ENCODE assay signal across 15 cellular contexts in the genomic region with DNA sequence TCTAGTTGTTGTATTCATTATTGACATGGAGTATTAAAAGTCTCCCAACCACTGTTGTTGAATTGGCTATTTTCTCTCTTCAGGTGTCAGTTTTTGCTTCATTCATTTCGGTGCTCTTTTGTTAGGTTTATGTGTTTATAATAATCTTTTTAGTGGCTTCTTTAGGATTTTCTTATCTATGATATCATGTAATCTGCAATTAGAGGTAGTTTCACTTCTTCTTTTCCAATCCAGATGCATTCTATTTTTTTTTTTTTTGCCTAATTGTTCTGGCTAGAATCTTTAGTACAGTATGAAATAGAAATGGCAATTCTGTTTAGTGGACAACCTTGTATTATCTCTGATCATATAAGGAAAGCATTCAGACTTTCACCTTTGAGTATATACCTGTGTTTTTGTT. TPM values are rescaled to one million over a fixed set of nuclear protein-coding genes. Genes with fewer than 3 reads are reported as not detected.
DNase-seq lines count a peak whose midpoint lies in the region; ATAC-seq, FAIRE-seq and TF ChIP-seq lines count a peak whose summit lies in the region.
"Had no signal": no experiment of that assay in that cellular context is flagged by ENCODE, and none has a peak within 500 bp of the region (broad histone marks: within the 10 kb centered on the region; RNA-seq: fewer than 3 reads in every experiment).

No MANE protein-coding gene starts in this region.

- no peak overlapping the region for H3K27ac ChIP-seq in CD8-positive, alpha-beta T cell (ENCODE audit: low read depth, low read length)
- H3K27ac ChIP-seq in KMS-11 (no peak overlapping the region), GM12878 (ENCODE audit: control insufficient read depth, insufficient read depth) (no peak overlapping the region), mesenchymal stem cell (ENCODE audit: low read length, poor library complexity, severe bottlenecking) (no peak overlapping the region)
- H3K27ac ChIP-seq: colonic mucosa had no signal

- H3K4me1 ChIP-seq in CD8-positive, alpha-beta T cell (ENCODE audit: insufficient read depth, low read length) = peaks cover 38% of the 10 kb centered on the region
- H3K4me1 ChIP-seq in KMS-11 (ENCODE audit: low read depth, poor library complexity, severe bottlenecking) (peaks cover 39% of the 10 kb centered on the region), GM12878 (ENCODE audit: control insufficient read depth, insufficient read depth, low read length) (no peaks in the 10 kb centered on the region), mesenchymal stem cell (ENCODE audit: control insufficient read depth, insufficient read depth, low read depth, low read length) (peaks cover 2% of the 10 kb centered on the region)

- no peak overlapping the region for H3K18ac ChIP-seq in mesenchymal stem cell (ENCODE audit: low read depth in 1 of 2, low read length in 2 of 2)

- H3K36me3 ChIP-seq in CD8-positive, alpha-beta T cell (ENCODE audit: insufficient read depth, low read length) = no peaks in the 10 kb centered on the region
- H3K36me3 ChIP-seq in KMS-11 (ENCODE audit: insufficient read depth) = no peaks in the 10 kb centered on the region
- no peaks in the 10 kb centered on the region; a peak in 1 of 4 replicates for H3K36me3 ChIP-seq in GM12878 (ENCODE audit: control insufficient read depth in 2 of 2, insufficient read depth in 2 of 2, low read length in 1 of 2)
- H3K36me3 ChIP-seq in mesenchymal stem cell (ENCODE audit: control insufficient read depth in 1 of 2, insufficient read depth in 2 of 2, low read depth in 1 of 2, low read length in 2 of 2) = no peaks in the 10 kb centered on the region
- H3K36me3 ChIP-seq: colonic mucosa, tibial artery had no signal

- SMC1A ChIA-PET in GM12878 (lab: Charles Lee; ENCODE audit: uncharacterized antibody, unreplicated experiment) = no interaction called here

- no peak for TF ChIP-seq POLR2A in GM12878 (IDR thresholded peaks at IDR 0.05; ENCODE audit: low read depth, low read length)

- no peak overlapping the region for H4K91ac ChIP-seq in mesenchymal stem cell (ENCODE audit: low read length)

- WGBS in GM12878 (ENCODE audit: insufficient coverage, insufficient replicate concordance, low lambda C conversion rate, missing lambda C conversion rate) = 0% methylated on average over 1 of the region's 1 CpG
- no CpG with 5 or more reads among the region's 1 CpG for WGBS in mesenchymal stem cell

- no peak overlapping the region for H2BK12ac ChIP-seq in mesenchymal stem cell (ENCODE audit: low read length in 2 of 2)

- 0 out of 4 replicates have a peak, but pooled peaks of 1 of the 2 experiments have one; percentile 32 for TF ChIP-seq EP300 in GM12878 (IDR thresholded peaks at IDR 0.05; ENCODE audit: borderline replicate concordance in 1 of 2, control insufficient read depth in 1 of 2, low read depth in 2 of 2, low read length in 2 of 2)

- POLR2A ChIA-PET in CD8-positive, alpha-beta T cell (lab: Charles Lee) = no interaction called here
- POLR2A ChIA-PET in GM12878 (lab: Charles Lee) = no interaction called here

- no peaks in the 10 kb centered on the region for H3K9me3 ChIP-seq in CD8-positive, alpha-beta T cell (ENCODE audit: low read length)
- no peaks in the 10 kb centered on the region; the same call in 1 of the 3 replicates for H3K9me3 ChIP-seq in GM12878 (replicated peaks; ENCODE audit: control insufficient read depth, insufficient read depth, low read length)
- H3K9me3 ChIP-seq in mesenchymal stem cell (ENCODE audit: control insufficient read depth, low read length) = no peaks in the 10 kb centered on the region
- H3K9me3 ChIP-seq: colonic mucosa, tibial artery had no signal

- no peak overlapping the region for H2BK120ac ChIP-seq in mesenchymal stem cell (ENCODE audit: low read depth, low read length)

- no peak overlapping the region for H3K9ac ChIP-seq in KMS-11
- H3K9ac ChIP-seq in GM12878 (ENCODE audit: control insufficient read depth, insufficient read depth, low read length) = no peak overlapping the region
- H3K9ac ChIP-seq in mesenchymal stem cell (ENCODE audit: low read length) = no peak overlapping the region

- H3K79me2 ChIP-seq in KMS-11 (ENCODE audit: insufficient read depth, low read depth) = peaks cover 100% of the 10 kb centered on the region
- H3K79me2 ChIP-seq in GM12878 (ENCODE audit: control insufficient read depth, insufficient read depth, low read length) = peaks cover 81% of the 10 kb centered on the region

- no TSS peak for BruUV-seq in GM12878 (replicated peaks; lab: Mats Ljungman, UMichigan)

- ATAC-seq in CD8-positive, alpha-beta T cell = no peak
- ATAC-seq in GM18868 (IDR thresholded peaks at IDR 0.05; ENCODE audit: unreplicated experiment) (peak; percentile 64), GM12878 (peak; percentile 76), GM18502 (IDR thresholded peaks at IDR 0.05; ENCODE audit: poor library complexity, unreplicated experiment) (no peak)

- H3K27me3 ChIP-seq in CD8-positive, alpha-beta T cell (ENCODE audit: insufficient read depth, low read length) = no peaks in the 10 kb centered on the region
- H3K27me3 ChIP-seq in KMS-11 (ENCODE audit: insufficient read depth, low read depth) (no peaks in the 10 kb centered on the region), GM12878 (replicated peaks in 1 of 2; ENCODE audit: control insufficient read depth in 2 of 2, insufficient read depth in 2 of 2, low read length in 1 of 2) (no peaks in the 10 kb centered on the region), mesenchymal stem cell (ENCODE audit: control insufficient read depth in 1 of 2, insufficient read depth in 1 of 2, low read length in 2 of 2) (no peaks in the 10 kb centered on the region)
- H3K27me3 ChIP-seq: colonic mucosa, tibial artery had no signal

- no peak overlapping the region for H2AFZ ChIP-seq in KMS-11 (ENCODE audit: low read depth)
- no peak overlapping the region for H2AFZ ChIP-seq in GM12878 (ENCODE audit: control insufficient read depth, low read depth, low read length)
- no peak overlapping the region for H2AFZ ChIP-seq in mesenchymal stem cell (ENCODE audit: low read depth, low read length)

- H3K36me3 Mint-ChIP-seq in CD8-positive, alpha-beta T cell = peaks cover 26% of the 10 kb centered on the region

- TF ChIP-seq RAD21 in GM12878 (IDR thresholded peaks at IDR 0.05; ENCODE audit: insufficient read depth, low read depth, low read length) = no peak

- no peak overlapping the region for H3K4ac ChIP-seq in mesenchymal stem cell (ENCODE audit: low read depth in 1 of 2, low read length in 2 of 2)

- H4K20me1 ChIP-seq in KMS-11 (ENCODE audit: insufficient read depth) (peaks cover 8% of the 10 kb centered on the region; the same call in 1 of the 2 replicates), GM12878 (ENCODE audit: control insufficient read depth, insufficient read depth) (no peaks in the 10 kb centered on the region)

- no peaks in the 10 kb centered on the region for H3K79me1 ChIP-seq in mesenchymal stem cell (replicated peaks; ENCODE audit: low read length, poor library complexity, severe bottlenecking)

- CTCF ChIA-PET in CD8-positive, alpha-beta T cell (lab: Charles Lee) = no interaction called here
- CTCF ChIA-PET in GM12878 (lab: Yijun Ruan, JAX) = no interaction called here

- in situ Hi-C loops in GM12878 (cut with MboI) = no loop called here

- no peak for FAIRE-seq in GM12878 (lab: Jason Lieb, UNC)

- H3K14ac ChIP-seq in mesenchymal stem cell (ENCODE audit: low read length in 2 of 2) = no peak overlapping the region

- intact Hi-C loops in CD8-positive, alpha-beta T cell (cut with DNase I, micrococcal nuclease) = no loop called here
- intact Hi-C loops in GM12878 (cut with micrococcal nuclease; ENCODE audit: unreplicated experiment) = no loop called here

- H3K4me2 ChIP-seq in KMS-11 (peak overlapping the region; percentile 1; the same call in 1 of the 2 replicates), GM12878 (ENCODE audit: control insufficient read depth, insufficient read depth) (peak overlapping the region; percentile 50), mesenchymal stem cell (ENCODE audit: low read length, poor library complexity, severe bottlenecking) (no peak overlapping the region)

- peaks cover 82% of the 10 kb centered on the region for H3K4me1 Mint-ChIP-seq in CD8-positive, alpha-beta T cell (ENCODE audit: low read depth)

- no peaks in the 10 kb centered on the region for H3K27me3 Mint-ChIP-seq in CD8-positive, alpha-beta T cell (ENCODE audit: low read depth)

- peak overlapping the region; percentile 13 for H3K27ac Mint-ChIP-seq in CD8-positive, alpha-beta T cell

- RAD21 ChIA-PET in GM12878 (lab: Charles Lee; ENCODE audit: unreplicated experiment) = no interaction called here

- H3K9me3 Mint-ChIP-seq in CD8-positive, alpha-beta T cell = peaks cover 4% of the 10 kb centered on the region

- no peak overlapping the region for H4K8ac ChIP-seq in mesenchymal stem cell (ENCODE audit: low read length)

- no peak overlapping the region for H3K4me3 ChIP-seq in CD8-positive, alpha-beta T cell (ENCODE audit: low read depth, low read length)
- no peak overlapping the region for H3K4me3 ChIP-seq in KMS-11 (IDR thresholded peaks at IDR 0.05; ENCODE audit: insufficient read depth, low read depth, low read length)
- no peak overlapping the region for H3K4me3 ChIP-seq in GM12878
- H3K4me3 ChIP-seq in mesenchymal stem cell (ENCODE audit: insufficient read depth in 1 of 2, low read depth in 1 of 2, low read length in 2 of 2) = no peak overlapping the region
- H3K4me3 ChIP-seq: colonic mucosa, tibial artery had no signal

- DNase-seq in CD8-positive, alpha-beta T cell = no peak
- no peak for DNase-seq in GM12878 (ENCODE audit: low read depth, low spot score)
- no peak for DNase-seq in anterior cingulate cortex (lab: John Stamatoyannopoulos, UW)
- DNase-seq in mesenchymal stem cell = no peak
- DNase-seq in AG08396 (ENCODE audit: low spot score) = no peak
- DNase-seq: activated CD4-positive, CD25-positive, alpha-beta regulatory T cell; colonic mucosa; kidney; NCI-H2227 treated with DMSO at 0.1 percent for 48 hours; stimulated activated CD4-positive, alpha-beta T cell treated with anti-CD3 and anti-CD28 coated beads, Interleukin-1b, Interleukin-23, amount 100 ng/mL, for 48 hours; SW 1271; tibial artery had no signal

- H2AK5ac ChIP-seq in mesenchymal stem cell (ENCODE audit: low read length, severe bottlenecking) = no peak overlapping the region

- peak overlapping the region; percentile 12 for H3K4me3 Mint-ChIP-seq in CD8-positive, alpha-beta T cell

- no peak overlapping the region for H3K23ac ChIP-seq in mesenchymal stem cell (ENCODE audit: low read length in 2 of 2)

- H2BK15ac ChIP-seq in mesenchymal stem cell (ENCODE audit: low read depth, poor library complexity, severe bottlenecking) = no peak overlapping the region

- H2BK5ac ChIP-seq in mesenchymal stem cell (ENCODE audit: low read depth, low read length, poor library complexity, severe bottlenecking) = no peak overlapping the region

- no peak for TF ChIP-seq CTCF in CD8-positive, alpha-beta T cell (IDR thresholded peaks at IDR 0.05)
- no peak for TF ChIP-seq CTCF in KMS-11 (conservative IDR thresholded peaks at IDR 0.05; ENCODE audit: low read depth, low read length)
- no peak for TF ChIP-seq CTCF in GM12878 (IDR thresholded peaks at IDR 0.05 in 2 of 3, conservative IDR thresholded peaks at IDR 0.05 in 1 of 3; ENCODE audit: control insufficient read depth in 2 of 3, extremely low read depth in 1 of 3, insufficient read depth in 1 of 3, low read depth in 3 of 3, low read length in 3 of 3)

RNA-seq across cellular contexts. Expression of gene CNOT2, which starts 17.4 kb away (rescaled TPM):
- total RNA-seq in CD8-positive, alpha-beta T cell = 100 to 1,000 TPM; 154 to 158 TPM
- total RNA-seq in GM12878 (2013; cell fraction: nucleolus; rRNA removed) = 699 and 744 TPM in 2 replicates
- total RNA-seq in GM12878 (2014; rRNA removed) (75.3 and 97.4 TPM in 2 replicates), GM12878 (2014; rRNA removed; fragmentation: Illumina TruSeq; extraction: Trizol) (127 and 131 TPM in 2 replicates), GM12878 (2021) (48.2 and 55.1 TPM in 2 replicates)
- 30.1 TPM for polyA plus RNA-seq in GM12878 (2011; ENCODE audit: low read depth)
- polyA plus RNA-seq in GM12878 (2011; rRNA removed) (98.5 and 103 TPM in 2 replicates), GM12878 (2014; fragmentation: Illumina TruSeq; extraction: Trizol) (89.4 and 104 TPM in 2 replicates), GM12878 (2014; fragmentation: Nextera tagmentation; extraction: Ambion mirVana) (10 to 100 TPM; 37.9 to 55.4 TPM), GM12878 (2014; rRNA removed) (54.3 and 71.9 TPM in 2 replicates), GM12878 (2016; fragmentation: Nextera tagmentation; extraction: Ambion mirVana) (100 to 1,000 TPM in 1 of 2 experiments, 10 to 100 TPM in 1; 92.1 to 102 TPM)
- 79.0 and 85.4 TPM in 2 replicates for polyA plus RNA-seq in GM12878 (2011; cell fraction: cytosol; rRNA removed)
- 122 and 139 TPM in 2 replicates for polyA plus RNA-seq in GM12878 (2011; cell fraction: nucleus; rRNA removed)
- polyA plus RNA-seq in GM12878 (2012) = 50.7 and 52.9 TPM in 2 replicates
- 121 and 190 TPM in 2 replicates for polyA minus RNA-seq in GM12878 (2011; rRNA and poly(A)+ RNA removed)
- 34.2 and 49.6 TPM in 2 replicates for polyA minus RNA-seq in GM12878 (2011; cell fraction: cytosol; rRNA and poly(A)+ RNA removed)
- polyA minus RNA-seq in GM12878 (2011; cell fraction: nucleus; rRNA and poly(A)+ RNA removed) = 184 and 272 TPM in 2 replicates
- polyA plus RNA-seq in mesenchymal stem cell (2013, experiment 1 of 2) = 117 TPM
- polyA plus RNA-seq in mesenchymal stem cell (2013, experiment 2 of 2) = 115 TPM

Comparison
In these comparisons a context has a peak if more than half of its experiments do, and no peak if none do; other contexts are left out.
1. ATAC-seq: peak in GM18868 (single experiment) and GM12878 (single experiment); none in CD8-positive, alpha-beta T cell (single experiment) and GM18502 (single experiment).